Comparison of ENCODE assay signal across 7 cellular contexts in genomic region chr14:25788252-25788651, GRCh38.
"Had no signal": no experiment of that assay in that cellular context is flagged by ENCODE, and none has a peak within 500 bp of the region (broad histone marks: within the 10 kb centered on the region; RNA-seq: fewer than 3 reads in every experiment).

No MANE protein-coding gene starts in this region.

- H3K36me3 Mint-ChIP-seq: IgD-negative memory B cell had no signal

- H3K27me3 Mint-ChIP-seq: IgD-negative memory B cell had no signal

- H3K4me2 ChIP-seq: KMS-11 had no signal

- H3K27ac ChIP-seq: HL-60, KMS-11 had no signal

- DNase-seq: IMR-90, KBM-7, KG1 had no signal

- H3K4me3 Mint-ChIP-seq: IgD-negative memory B cell had no signal

- FAIRE-seq: HTR-8/SVneo had no signal

- H3K27ac Mint-ChIP-seq: IgD-negative memory B cell had no signal

- H3K9ac ChIP-seq: KMS-11 had no signal
